ENCODE assay signal across 16 cellular contexts in the genomic region with DNA sequence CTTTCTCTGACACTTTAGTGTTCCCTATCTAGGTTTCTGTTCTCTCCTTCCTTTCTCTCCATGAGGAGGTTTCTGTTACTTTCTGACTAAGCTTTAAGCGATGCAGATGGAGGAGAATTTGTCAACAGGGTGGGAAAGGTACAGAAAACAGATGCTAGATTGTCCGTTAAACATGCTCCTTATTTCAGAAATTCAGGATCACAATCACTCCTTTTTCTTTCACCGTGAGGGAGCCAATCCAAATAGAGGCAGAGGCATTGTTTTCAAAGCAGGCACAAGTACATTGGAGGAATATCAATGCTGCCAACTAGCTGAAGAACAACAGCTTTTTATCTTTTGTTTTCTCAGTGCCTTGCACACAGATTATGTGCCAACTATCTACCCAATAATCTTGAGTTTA.
DNase-seq lines count a peak whose midpoint lies in the region; ATAC-seq lines count a peak whose summit lies in the region.
"Had no signal": no experiment of that assay in that cellular context is flagged by ENCODE, and none has a peak within 500 bp of the region (broad histone marks: within the 10 kb centered on the region; RNA-seq: fewer than 3 reads in every experiment).

No MANE protein-coding gene starts in this region.

- no peak for ATAC-seq in activated CD4-positive, CD25-positive, alpha-beta regulatory T cell treated with anti-CD3 and anti-CD28 coated beads, Interleukin-2, amount 50 U/mL, for 24 hours
- ATAC-seq in HG03354 (IDR thresholded peaks at IDR 0.05; ENCODE audit: poor library complexity, severe bottlenecking, unreplicated experiment): no peak
- ATAC-seq: A549, HepG2 had no signal

- H3K27ac ChIP-seq in substantia nigra (ENCODE audit: low read depth, low read length, poor library complexity, severe bottlenecking): peak overlapping the region; percentile 61
- H3K27ac ChIP-seq: 22Rv1, A549, BLaER1 had no signal

- DNase-seq in Ammon's horn (ENCODE audit: low spot score): peak; percentile 54
- DNase-seq in astrocyte of the hippocampus (ENCODE audit: low read depth, low spot score): peak; percentile 0
- peak; percentile 33 for DNase-seq in midbrain (lab: John Stamatoyannopoulos, UW)
- peak in 2 of 49 donors; percentile 8 to 10 for DNase-seq in substantia nigra (lab: John Stamatoyannopoulos, UW)
- no peak for DNase-seq in NCI-H345 (lab: John Stamatoyannopoulos, UW)
- DNase-seq: AML-193; CD4-positive, alpha-beta memory T cell; DMS153; DMS79; GDM1 had no signal
